ENCODE assay signal across 27 cellular contexts in the genomic region with DNA sequence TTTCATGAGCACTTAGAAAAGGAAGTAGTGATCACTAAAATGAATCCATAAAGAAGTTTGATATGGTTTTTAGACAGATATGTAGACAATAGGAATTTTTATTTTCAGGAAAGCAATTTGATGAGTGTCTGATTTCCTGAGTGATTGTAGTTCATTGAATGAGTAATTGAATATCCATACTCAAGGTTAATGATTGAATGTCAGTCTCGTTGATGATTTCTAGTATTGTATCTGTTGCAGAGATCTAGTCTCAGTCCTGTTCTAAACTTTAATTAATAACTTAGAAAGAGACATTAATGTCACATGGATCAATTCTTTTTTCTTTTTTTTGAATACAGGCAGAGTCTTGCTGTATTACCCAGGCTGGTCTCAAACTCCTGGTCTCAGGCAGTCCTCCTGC.
"Had no signal": no experiment of that assay in that cellular context is flagged by ENCODE, and none has a peak within 500 bp of the region (broad histone marks: within the 10 kb centered on the region; RNA-seq: fewer than 3 reads in every experiment).

No MANE protein-coding gene starts in this region.

- H3K4me3 Mint-ChIP-seq: activated CD4-positive, alpha-beta memory T cell treated with anti-CD3 and anti-CD28 coated beads, Interleukin-2, amount 10 ng/mL, durations not matched to agents 7 days and 5 days; activated CD4-positive, alpha-beta T cell treated with anti-CD3 and anti-CD28 coated beads, Interleukin-2, amount 10 ng/mL, durations not matched to agents 7 days and 5 days; activated naive CD4-positive, alpha-beta T cell treated with anti-CD3 and anti-CD28 coated beads, Interleukin-2, amount 10 ng/mL, durations not matched to agents 7 days and 5 days; activated naive CD8-positive, alpha-beta T cell treated with anti-CD3 and anti-CD28 coated beads, Interleukin-2, amount 10 ng/mL, durations not matched to agents 7 days and 5 days; activated T-cell treated with anti-CD3 and anti-CD28 coated beads, Interleukin-2, amount 50 U/mL, for 24 hours; activated T-cell treated with anti-CD3 and anti-CD28 coated beads, Interleukin-2, amount 50 U/mL, for 72 hours; central memory CD8-positive, alpha-beta T cell; effector memory CD8-positive, alpha-beta T cell had no signal

- H3K27me3 Mint-ChIP-seq: activated CD4-positive, alpha-beta memory T cell treated with anti-CD3 and anti-CD28 coated beads, Interleukin-2, amount 10 ng/mL, durations not matched to agents 7 days and 5 days; activated CD4-positive, alpha-beta T cell treated with anti-CD3 and anti-CD28 coated beads, Interleukin-2, amount 10 ng/mL, durations not matched to agents 7 days and 5 days; activated naive CD4-positive, alpha-beta T cell treated with anti-CD3 and anti-CD28 coated beads, Interleukin-2, amount 10 ng/mL, durations not matched to agents 7 days and 5 days; activated naive CD8-positive, alpha-beta T cell treated with anti-CD3 and anti-CD28 coated beads, Interleukin-2, amount 10 ng/mL, durations not matched to agents 7 days and 5 days; activated T-cell treated with anti-CD3 and anti-CD28 coated beads, Interleukin-2, amount 50 U/mL, for 24 hours; central memory CD8-positive, alpha-beta T cell; effector memory CD8-positive, alpha-beta T cell had no signal

- H3K27ac ChIP-seq: brain microvascular endothelial cell, coronary artery, esophagus muscularis mucosa, foreskin keratinocyte, gastroesophageal sphincter had no signal

- H3K36me3 ChIP-seq: brain microvascular endothelial cell had no signal

- H3K4me1 ChIP-seq: foreskin keratinocyte had no signal

- FAIRE-seq: astrocyte, bronchial epithelial cell had no signal

- H3K27me3 ChIP-seq: brain microvascular endothelial cell, esophagus muscularis mucosa, foreskin keratinocyte, gastroesophageal sphincter had no signal

- H3K9me3 ChIP-seq: esophagus muscularis mucosa, gastroesophageal sphincter had no signal

- DNase-seq: activated CD4-positive, alpha-beta memory T cell treated with anti-CD3 and anti-CD28 coated beads, Interleukin-2, amount 10 ng/mL, durations not matched to agents 7 days and 5 days; activated CD4-positive, alpha-beta T cell treated with anti-CD3 and anti-CD28 coated beads for 1 hour; activated CD4-positive, alpha-beta T cell treated with anti-CD3 and anti-CD28 coated beads for 4 hours; activated CD4-positive, alpha-beta T cell treated with anti-CD3 and anti-CD28 coated beads, Interleukin-2, amount 10 ng/mL, durations not matched to agents 7 days and 5 days; activated CD4-positive, alpha-beta T cell treated with anti-CD3 and anti-CD28 coated beads, Interleukin-2, amount 50 U/mL, for 4 hours; activated CD8-positive, alpha-beta memory T cell treated with anti-CD3 and anti-CD28 coated beads, Interleukin-2, amount 50 U/mL, for 48 hours; activated gamma-delta T cell; activated naive CD4-positive, alpha-beta T cell; activated naive CD4-positive, alpha-beta T cell treated with anti-CD3 and anti-CD28 coated beads, Interleukin-2, amount 10 ng/mL, durations not matched to agents 7 days and 5 days; activated naive CD8-positive, alpha-beta T cell treated with anti-CD3 and anti-CD28 coated beads, Interleukin-2, amount 10 ng/mL, durations not matched to agents 7 days and 5 days; activated T-cell treated with anti-CD3 and anti-CD28 coated beads for 4 hours; activated T-cell treated with anti-CD3 and anti-CD28 coated beads, Interleukin-2, amount 50 U/mL, for 24 hours; activated T-cell treated with anti-CD3 and anti-CD28 coated beads, Interleukin-2, amount 50 U/mL, for 72 hours; brain microvascular endothelial cell; dermis blood vessel endothelial cell; effector CD4-positive, alpha-beta T cell; effector memory CD8-positive, alpha-beta T cell; erythroblast; foreskin keratinocyte; T-helper 2 cell had no signal

- H3K27ac Mint-ChIP-seq: activated CD4-positive, alpha-beta memory T cell treated with anti-CD3 and anti-CD28 coated beads, Interleukin-2, amount 10 ng/mL, durations not matched to agents 7 days and 5 days; activated naive CD4-positive, alpha-beta T cell treated with anti-CD3 and anti-CD28 coated beads, Interleukin-2, amount 10 ng/mL, durations not matched to agents 7 days and 5 days; activated naive CD4-positive, alpha-beta T cell treated with anti-CD3 and anti-CD28 coated beads, Interleukin-2, amount 50 U/mL, for 72 hours; activated naive CD8-positive, alpha-beta T cell treated with anti-CD3 and anti-CD28 coated beads, Interleukin-2, amount 10 ng/mL, durations not matched to agents 7 days and 5 days; activated T-cell treated with anti-CD3 and anti-CD28 coated beads, Interleukin-2, amount 50 U/mL, for 24 hours; activated T-cell treated with anti-CD3 and anti-CD28 coated beads, Interleukin-2, amount 50 U/mL, for 72 hours; effector memory CD8-positive, alpha-beta T cell had no signal

- H3K36me3 Mint-ChIP-seq: activated naive CD4-positive, alpha-beta T cell treated with anti-CD3 and anti-CD28 coated beads, Interleukin-2, amount 50 U/mL, for 72 hours had no signal

- H3K4me3 ChIP-seq: coronary artery, esophagus muscularis mucosa, gastroesophageal sphincter had no signal

- H3K9me3 Mint-ChIP-seq: activated CD4-positive, alpha-beta memory T cell treated with anti-CD3 and anti-CD28 coated beads, Interleukin-2, amount 10 ng/mL, durations not matched to agents 7 days and 5 days; activated CD4-positive, alpha-beta T cell treated with anti-CD3 and anti-CD28 coated beads, Interleukin-2, amount 10 ng/mL, durations not matched to agents 7 days and 5 days; activated naive CD4-positive, alpha-beta T cell treated with anti-CD3 and anti-CD28 coated beads, Interleukin-2, amount 10 ng/mL, durations not matched to agents 7 days and 5 days; activated naive CD4-positive, alpha-beta T cell treated with anti-CD3 and anti-CD28 coated beads, Interleukin-2, amount 50 U/mL, for 72 hours; activated naive CD8-positive, alpha-beta T cell treated with anti-CD3 and anti-CD28 coated beads, Interleukin-2, amount 10 ng/mL, durations not matched to agents 7 days and 5 days; activated T-cell treated with anti-CD3 and anti-CD28 coated beads, Interleukin-2, amount 50 U/mL, for 24 hours; activated T-cell treated with anti-CD3 and anti-CD28 coated beads, Interleukin-2, amount 50 U/mL, for 72 hours; central memory CD8-positive, alpha-beta T cell; effector memory CD8-positive, alpha-beta T cell had no signal
